In the genomic region with DNA sequence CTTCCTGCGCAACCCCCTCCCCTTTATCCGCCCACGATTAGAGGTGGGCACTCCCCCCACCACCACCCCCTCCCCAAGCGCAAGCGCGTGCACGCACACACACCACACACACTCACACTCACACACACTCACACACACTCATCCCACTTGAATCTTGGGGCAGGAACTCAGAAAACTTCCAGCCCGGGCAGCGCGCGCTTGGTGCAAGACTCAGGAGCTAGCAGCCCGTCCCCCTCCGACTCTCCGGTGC, we compare ENCODE assay signal across 8 cellular contexts. TPM values are rescaled to one million over a fixed set of nuclear protein-coding genes. Genes with fewer than 3 reads are reported as not detected.
DNase-seq lines count a peak whose midpoint lies in the region; ATAC-seq, FAIRE-seq and TF ChIP-seq lines count a peak whose summit lies in the region.

Gene HMGA2, plus strand, starts transcription at position 170 of the 250 bp plus-strand sequence. CDS start 788 bp downstream, outside the sequence.

- ATAC-seq in GM21515 (IDR thresholded peaks at IDR 0.05; ENCODE audit: unreplicated experiment), result no peak

- FAIRE-seq in GM12892 (lab: Jason Lieb, UNC), result no peak

- no peak for TF ChIP-seq CTCF in BE2C (IDR thresholded peaks at IDR 0.05; ENCODE audit: low read depth, low read length)

- DNase-seq in BE2C (peak; percentile 7), LHCN-M2 (ENCODE audit: low read depth) (peak; percentile 91), NCI-H1694 (lab: John Stamatoyannopoulos, UW) (no peak), NCI-H1436 treated with DMSO at 0.1 percent for 48 hours (lab: John Stamatoyannopoulos, UW) (no peak), GM12892 (ENCODE audit: insufficient read length) (no peak)

- H3K4me3 ChIP-seq in BE2C (ENCODE audit: low read depth, low read length), result no peak within 1 kb of the TSS
- peak within 1 kb of the TSS; percentile 76 to 79 for H3K4me3 ChIP-seq in duodenal mucosa (ENCODE audit: low read depth in 1 of 2, low read length in 2 of 2)
- H3K4me3 ChIP-seq in mucosa of rectum (ENCODE audit: low read length in 2 of 2), result peak within 1 kb of the TSS; percentile 79 to 81

- H3K4me1 ChIP-seq in BE2C (no peaks in the 10 kb centered on the region), duodenal mucosa (ENCODE audit: control insufficient read depth in 1 of 2, insufficient read depth in 2 of 2, low read length in 2 of 2) (peaks cover 7 to 11% of the 10 kb centered on the region in 2 donors), mucosa of rectum (ENCODE audit: control insufficient read depth in 2 of 2, insufficient read depth in 2 of 2, low read length in 2 of 2) (peaks cover 9 to 14% of the 10 kb centered on the region in 2 donors)

- no peaks in the 10 kb centered on the region; the same call in 1 of the 2 replicates for H3K9me3 ChIP-seq in BE2C
- no peaks in the 10 kb centered on the region for H3K9me3 ChIP-seq in duodenal mucosa (ENCODE audit: control insufficient read depth in 1 of 2, low read length in 2 of 2)
- no peaks in the 10 kb centered on the region for H3K9me3 ChIP-seq in mucosa of rectum (ENCODE audit: control insufficient read depth in 2 of 2, low read length in 2 of 2)

- H3K9ac ChIP-seq in duodenal mucosa (ENCODE audit: low read depth in 1 of 2, low read length in 2 of 2) (peak within 1 kb of the TSS; percentile 23 to 60), mucosa of rectum (ENCODE audit: low read depth in 1 of 2, low read length in 2 of 2) (peak within 1 kb of the TSS; percentile 41 to 77)

- peak within 1 kb of the TSS; percentile 32 for H3K27ac ChIP-seq in duodenal mucosa (ENCODE audit: low read depth, low read length)
- H3K27ac ChIP-seq in mucosa of rectum (ENCODE audit: low read depth in 2 of 2, low read length in 2 of 2), result peak within 1 kb of the TSS; percentile 77 to 79

- no peaks in the 10 kb centered on the region for H3K36me3 ChIP-seq in BE2C
- H3K36me3 ChIP-seq in duodenal mucosa (ENCODE audit: control insufficient read depth in 1 of 2, insufficient read depth in 2 of 2, low read length in 2 of 2), result no peaks in the 10 kb centered on the region
- H3K36me3 ChIP-seq in mucosa of rectum (ENCODE audit: control insufficient read depth in 2 of 2, insufficient read depth in 2 of 2, low read length in 2 of 2), result no peaks in the 10 kb centered on the region

- H3K27me3 ChIP-seq in BE2C, result peaks cover 64% of the 10 kb centered on the region
- H3K27me3 ChIP-seq in duodenal mucosa (ENCODE audit: control insufficient read depth in 1 of 2, insufficient read depth in 2 of 2, low read length in 2 of 2), result peaks cover 13 to 19% of the 10 kb centered on the region in 2 donors
- H3K27me3 ChIP-seq in mucosa of rectum (ENCODE audit: control insufficient read depth in 2 of 2, insufficient read depth in 2 of 2, low read length in 2 of 2), result peaks cover 8 to 13% of the 10 kb centered on the region in 2 donors

- no peak for TF ChIP-seq POLR2A in GM12892 (IDR thresholded peaks at IDR 0.05; ENCODE audit: low read depth, low read length)

RNA-seq across cellular contexts. Expression of gene HMGA2, which starts in this region (rescaled TPM):
- not detected for polyA plus RNA-seq in BE2C (2012; ENCODE audit: insufficient read depth, insufficient read length, low read depth)
- 51.0 and 53.2 TPM in 2 replicates for total RNA-seq in LHCN-M2 (2014; rRNA removed)
- polyA plus RNA-seq in LHCN-M2 (2012), result 23.8 TPM
- 0.06 TPM for polyA plus RNA-seq in GM12892 (2012; ENCODE audit: missing spikeins)

Comparison
In these comparisons a context has a peak if more than half of its experiments do, and no peak if none do; other contexts are left out.
1. DNase-seq: peak in BE2C (single experiment) and LHCN-M2 (single experiment); none in NCI-H1694 (single experiment), NCI-H1436 treated with DMSO at 0.1 percent for 48 hours (single experiment) and GM12892 (single experiment).